In genomic region chrX:24838624-24839023, GRCh38 we compare ENCODE assay signal across 8 cellular contexts.
A peak's percentile ranks its signal among the peaks of the same experiment; 100 is the strongest.
DNase-seq lines count a peak whose midpoint lies in the region; ATAC-seq and TF ChIP-seq lines count a peak whose summit lies in the region.

No MANE protein-coding gene starts in this region.

- peaks cover 6% of the 10 kb centered on the region; the same call in 1 of the 2 replicates for H4K20me1 ChIP-seq in OCI-LY3 (ENCODE audit: insufficient read depth, low read length)

- H3K9me3 ChIP-seq in OCI-LY3 (ENCODE audit: insufficient read depth, low read length) (no peaks in the 10 kb centered on the region), endodermal cell (ENCODE audit: control insufficient read depth, low read length) (no peaks in the 10 kb centered on the region)

- H3K79me2 ChIP-seq in OCI-LY3 (ENCODE audit: low read length): peaks cover 4% of the 10 kb centered on the region; the same call in 1 of the 2 replicates

- no peak overlapping the region for H3K4me3 Mint-ChIP-seq in endodermal cell
- H3K4me3 Mint-ChIP-seq in activated T-cell treated with anti-CD3 and anti-CD28 coated beads, Interleukin-2, amount 50 U/mL, for 24 hours: no peak overlapping the region
- H3K4me3 Mint-ChIP-seq in stimulated activated effector memory CD8-positive, alpha-beta T cell treated with anti-CD3 and anti-CD28 coated beads, Interleukin-12 subunit alpha, Interleukin-12 subunit beta, amount 100 ng/mL, for 72 hours: no peak overlapping the region

- H3K27me3 ChIP-seq in OCI-LY3 (ENCODE audit: low read depth, low read length) (no peaks in the 10 kb centered on the region), endodermal cell (ENCODE audit: control insufficient read depth, insufficient read depth, low read length, poor library complexity, severe bottlenecking) (no peaks in the 10 kb centered on the region)

- no peaks in the 10 kb centered on the region for H3K27me3 Mint-ChIP-seq in endodermal cell (ENCODE audit: insufficient read depth)
- peaks cover 6% of the 10 kb centered on the region for H3K27me3 Mint-ChIP-seq in activated T-cell treated with anti-CD3 and anti-CD28 coated beads, Interleukin-2, amount 50 U/mL, for 24 hours

- H3K4me2 ChIP-seq in OCI-LY3 (ENCODE audit: low read length): no peak overlapping the region

- WGBS in endodermal cell (ENCODE audit: insufficient coverage in 1 of 2, insufficient read length in 1 of 2), 2 experiments: 72% methylated on average over 3 of the region's 3 CpGs; no CpG with 5 or more reads in 1 of the 2 experiments

- H3K4me1 ChIP-seq in OCI-LY3 (ENCODE audit: low read length): peaks cover 13% of the 10 kb centered on the region
- H3K4me1 ChIP-seq in endodermal cell (ENCODE audit: control insufficient read depth, insufficient read depth, low read length): no peaks in the 10 kb centered on the region

- peak; percentile 51 for TF ChIP-seq CTCF in AG09319 (IDR thresholded peaks at IDR 0.05; ENCODE audit: low read depth, low read length)
- peak; percentile 44 for TF ChIP-seq CTCF in GM12864 (IDR thresholded peaks at IDR 0.05; ENCODE audit: low read depth, low read length, missing control alignments)
- peak; percentile 65 for TF ChIP-seq CTCF in OCI-LY3 (IDR thresholded peaks at IDR 0.05; ENCODE audit: low read depth, low read length)
- peak; percentile 84 for TF ChIP-seq CTCF in endodermal cell (conservative IDR thresholded peaks at IDR 0.05)

- H3K36me3 Mint-ChIP-seq in endodermal cell (ENCODE audit: low read depth): peaks cover 33% of the 10 kb centered on the region
- peaks cover 50% of the 10 kb centered on the region for H3K36me3 Mint-ChIP-seq in activated T-cell treated with anti-CD3 and anti-CD28 coated beads, Interleukin-2, amount 50 U/mL, for 24 hours (ENCODE audit: low read depth)
- H3K36me3 Mint-ChIP-seq in stimulated activated effector memory CD8-positive, alpha-beta T cell treated with anti-CD3 and anti-CD28 coated beads, Interleukin-12 subunit alpha, Interleukin-12 subunit beta, amount 100 ng/mL, for 72 hours: peaks cover 35% of the 10 kb centered on the region

- H3K9me3 Mint-ChIP-seq in endodermal cell: peaks cover 3% of the 10 kb centered on the region
- H3K9me3 Mint-ChIP-seq in activated T-cell treated with anti-CD3 and anti-CD28 coated beads, Interleukin-2, amount 50 U/mL, for 24 hours: no peaks in the 10 kb centered on the region
- no peaks in the 10 kb centered on the region for H3K9me3 Mint-ChIP-seq in stimulated activated effector memory CD8-positive, alpha-beta T cell treated with anti-CD3 and anti-CD28 coated beads, Interleukin-12 subunit alpha, Interleukin-12 subunit beta, amount 100 ng/mL, for 72 hours

- peaks cover 19% of the 10 kb centered on the region for H3K4me1 Mint-ChIP-seq in endodermal cell
- H3K4me1 Mint-ChIP-seq in activated T-cell treated with anti-CD3 and anti-CD28 coated beads, Interleukin-2, amount 50 U/mL, for 24 hours (ENCODE audit: low read depth): no peaks in the 10 kb centered on the region
- H3K4me1 Mint-ChIP-seq in stimulated activated effector memory CD8-positive, alpha-beta T cell treated with anti-CD3 and anti-CD28 coated beads, Interleukin-12 subunit alpha, Interleukin-12 subunit beta, amount 100 ng/mL, for 72 hours: no peaks in the 10 kb centered on the region

- DNase-seq in AG09319 (ENCODE audit: extremely low read depth, low read depth): peak; percentile 16
- no peak for DNase-seq in GM12864 (ENCODE audit: low read depth)
- DNase-seq in endodermal cell: no peak
- DNase-seq in pons (ENCODE audit: low spot score): peak; percentile 38
- DNase-seq in activated T-cell treated with anti-CD3 and anti-CD28 coated beads, Interleukin-2, amount 50 U/mL, for 24 hours: no peak
- no peak for DNase-seq in stimulated activated effector memory CD8-positive, alpha-beta T cell treated with anti-CD3 and anti-CD28 coated beads, Interleukin-12 subunit alpha, Interleukin-12 subunit beta, amount 100 ng/mL, for 72 hours (ENCODE audit: low spot score in 2 of 2)

- H3K27ac ChIP-seq in OCI-LY3 (ENCODE audit: low read length): no peak overlapping the region
- no peak overlapping the region for H3K27ac ChIP-seq in endodermal cell (ENCODE audit: low read depth, low read length)

- H3K27ac Mint-ChIP-seq in endodermal cell: no peak overlapping the region
- H3K27ac Mint-ChIP-seq in activated T-cell treated with anti-CD3 and anti-CD28 coated beads, Interleukin-2, amount 50 U/mL, for 24 hours: no peak overlapping the region
- no peak overlapping the region for H3K27ac Mint-ChIP-seq in stimulated activated effector memory CD8-positive, alpha-beta T cell treated with anti-CD3 and anti-CD28 coated beads, Interleukin-12 subunit alpha, Interleukin-12 subunit beta, amount 100 ng/mL, for 72 hours

- H3K9ac ChIP-seq in OCI-LY3 (ENCODE audit: low read length): no peak overlapping the region
- no peak overlapping the region for H3K9ac ChIP-seq in endodermal cell (ENCODE audit: extremely low read depth, low read length, poor library complexity, severe bottlenecking)

- H3K36me3 ChIP-seq in OCI-LY3 (replicated peaks; ENCODE audit: low read depth, low read length) (peaks cover 6% of the 10 kb centered on the region), endodermal cell (ENCODE audit: control insufficient read depth, insufficient read depth, low read length) (peaks cover 9% of the 10 kb centered on the region)

- no peak for ATAC-seq in HG02623 (IDR thresholded peaks at IDR 0.05; ENCODE audit: unreplicated experiment)
- no peak for ATAC-seq in stimulated activated effector memory CD8-positive, alpha-beta T cell treated with anti-CD3 and anti-CD28 coated beads, Interleukin-12 subunit alpha, Interleukin-12 subunit beta, amount 100 ng/mL, for 72 hours

- H2AFZ ChIP-seq in OCI-LY3 (ENCODE audit: low read depth, low read length): no peak overlapping the region

- H3K4me3 ChIP-seq in GM12864 (ENCODE audit: low read depth, low read length) (no peak overlapping the region), OCI-LY3 (ENCODE audit: low read length) (no peak overlapping the region), endodermal cell (ENCODE audit: low read length) (no peak overlapping the region)

Comparison
In these comparisons a context has a peak if more than half of its experiments do, and no peak if none do; other contexts are left out.
1. DNase-seq: peak in AG09319 (single experiment) and pons (single experiment); none in GM12864 (single experiment), endodermal cell (single experiment), activated T-cell treated with anti-CD3 and anti-CD28 coated beads, Interleukin-2, amount 50 U/mL, for 24 hours (single experiment) and stimulated activated effector memory CD8-positive, alpha-beta T cell treated with anti-CD3 and anti-CD28 coated beads, Interleukin-12 subunit alpha, Interleukin-12 subunit beta, amount 100 ng/mL, for 72 hours (0 of 2).
2. Peak in every context shown above with its lines, with median percentiles within 50 percentile points of each other: CTCF ChIP-seq.